In genomic region chr6:109051301-109051700, GRCh38 we compare ENCODE assay signal across 13 cellular contexts.
"Had no signal": no experiment of that assay in that cellular context is flagged by ENCODE, and none has a peak within 500 bp of the region (broad histone marks: within the 10 kb centered on the region; RNA-seq: fewer than 3 reads in every experiment).

No MANE protein-coding gene starts in this region.

- ATAC-seq: activated naive CD4-positive, alpha-beta T cell treated with anti-CD3 and anti-CD28 coated beads, Interleukin-2, amount 50 U/mL, for 72 hours; body of pancreas had no signal

- DNase-seq: activated CD4-positive, alpha-beta memory T cell treated with anti-CD3 and anti-CD28 coated beads for 36 hours; activated CD4-positive, alpha-beta T cell treated with anti-CD3 and anti-CD28 coated beads for 4 hours; activated gamma-delta T cell treated with Interleukin-2 at 50 U/mL for 16 hours; activated T-cell treated with anti-CD3 and anti-CD28 coated beads for 4 hours; adrenal gland; body of pancreas; foreskin melanocyte; hypothalamus; stimulated activated CD4-positive, alpha-beta T cell treated with anti-CD3 and anti-CD28 coated beads, Interleukin-1b, Interleukin-23, amount 100 ng/mL, for 48 hours; stimulated activated CD8-positive, alpha-beta memory T cell treated with anti-CD3 and anti-CD28 coated beads, Interleukin-4, amount 100 ng/mL, for 48 hours; stimulated activated naive CD4-positive, alpha-beta T cell; thyroid gland had no signal

- H3K27me3 ChIP-seq: adrenal gland, body of pancreas, thyroid gland had no signal

- H3K4me3 ChIP-seq: adrenal gland, body of pancreas, thyroid gland had no signal

- H3K36me3 ChIP-seq: adrenal gland, thyroid gland had no signal

- H3K9me3 ChIP-seq: adrenal gland, body of pancreas, thyroid gland had no signal

- H3K27ac ChIP-seq: adrenal gland, body of pancreas, thyroid gland had no signal
